Comparison of ENCODE assay signal across 8 cellular contexts in genomic region chr12:124524231-124524925, GRCh38. TPM values are rescaled to one million over a fixed set of nuclear protein-coding genes. Genes with fewer than 3 reads are reported as not detected.
DNase-seq lines count a peak whose midpoint lies in the region; ATAC-seq, FAIRE-seq and TF ChIP-seq lines count a peak whose summit lies in the region.

No MANE protein-coding gene starts in this region.

- H3K4me1 ChIP-seq in left ventricle myocardium inferior: peaks cover 79% of the 10 kb centered on the region
- peaks cover 6 to 71% of the 10 kb centered on the region in 2 donors for H3K4me1 ChIP-seq in right atrium auricular region
- peaks cover 55% of the 10 kb centered on the region for H3K4me1 ChIP-seq in lower lobe of right lung
- H3K4me1 ChIP-seq in uterus: peaks cover 14 to 15% of the 10 kb centered on the region in 2 donors
- H3K4me1 ChIP-seq in ovary (ENCODE audit: insufficient read depth): peaks cover 22% of the 10 kb centered on the region

- intact Hi-C loops in left ventricle myocardium inferior (cut with micrococcal nuclease): no loop called here
- intact Hi-C loops in lower lobe of right lung (cut with DNase I): no loop called here
- intact Hi-C loops in uterus (cut with DNase I; ENCODE audit: low total_unique reads): no loop called here
- intact Hi-C loops in ovary (cut with DNase I): no loop called here

- H3K4me3 ChIP-seq in left ventricle myocardium inferior (no peak overlapping the region), right atrium auricular region (no peak overlapping the region), bronchial epithelial cell (ENCODE audit: low read depth, low read length) (no peak overlapping the region), lower lobe of right lung (no peak overlapping the region), uterus (no peak overlapping the region), ovary (no peak overlapping the region)

- no peak for TF ChIP-seq EP300 in ovary (IDR thresholded peaks at IDR 0.05)

- H3K9me3 ChIP-seq in left ventricle myocardium inferior (replicated peaks) (no peaks in the 10 kb centered on the region), right atrium auricular region (no peaks in the 10 kb centered on the region), lower lobe of right lung (no peaks in the 10 kb centered on the region), uterus (no peaks in the 10 kb centered on the region), ovary (no peaks in the 10 kb centered on the region)

- H3K27ac ChIP-seq in left ventricle myocardium inferior (replicated peaks) (peak overlapping the region; percentile 12), right atrium auricular region (peak overlapping the region in 1 of 2 donors; percentile 52), lower lobe of right lung (no peak overlapping the region), uterus (peak overlapping the region; percentile 61 to 68), ovary (peak overlapping the region in 1 of 2 donors; percentile 11)

- H3K36me3 ChIP-seq in left ventricle myocardium inferior: no peaks in the 10 kb centered on the region
- no peaks in the 10 kb centered on the region for H3K36me3 ChIP-seq in right atrium auricular region
- peaks cover 2% of the 10 kb centered on the region for H3K36me3 ChIP-seq in bronchial epithelial cell (ENCODE audit: control insufficient read depth, insufficient read depth, low read length)
- H3K36me3 ChIP-seq in lower lobe of right lung: peaks cover 10% of the 10 kb centered on the region
- no peaks in the 10 kb centered on the region for H3K36me3 ChIP-seq in uterus
- no peaks in the 10 kb centered on the region for H3K36me3 ChIP-seq in ovary

- 75 to 84% (median 77%) methylated on average over 13 of the region's 13 CpGs for WGBS in ovary, 3 donors

- no peak for FAIRE-seq in bronchial epithelial cell (lab: Jason Lieb, UNC)

- H3K27me3 ChIP-seq in left ventricle myocardium inferior (ENCODE audit: low read depth) (no peaks in the 10 kb centered on the region), right atrium auricular region (no peaks in the 10 kb centered on the region), bronchial epithelial cell (ENCODE audit: control insufficient read depth, insufficient read depth, low read length) (no peaks in the 10 kb centered on the region), lower lobe of right lung (ENCODE audit: low read depth) (no peaks in the 10 kb centered on the region), uterus (no peaks in the 10 kb centered on the region), ovary (no peaks in the 10 kb centered on the region)

- peak; percentile 44 to 46 for ATAC-seq in lower lobe of right lung

- DNase-seq in left ventricle myocardium inferior (no peak), right atrium auricular region (ENCODE audit: low spot score) (no peak), bronchial epithelial cell (ENCODE audit: low read depth) (peak; percentile 56), lower lobe of right lung (no peak), uterus (peak in 1 of 2 donors; percentile 28), HUDEP-2 (lab: John Stamatoyannopoulos, UW; ENCODE audit: unreplicated experiment in 76 of 76) (no peak), NCI-H69 (lab: John Stamatoyannopoulos, UW) (no peak), ovary (no peak)

- no peak for TF ChIP-seq POLR2A in uterus (IDR thresholded peaks at IDR 0.05)
- TF ChIP-seq POLR2A in ovary (IDR thresholded peaks at IDR 0.05): no peak

- TF ChIP-seq CTCF in left ventricle myocardium inferior (IDR thresholded peaks at IDR 0.05; ENCODE audit: borderline replicate concordance) (no peak), right atrium auricular region (IDR thresholded peaks at IDR 0.05) (no peak), bronchial epithelial cell (IDR thresholded peaks at IDR 0.05; ENCODE audit: insufficient read depth, low read length, severe bottlenecking) (no peak), lower lobe of right lung (IDR thresholded peaks at IDR 0.05) (no peak), uterus (IDR thresholded peaks at IDR 0.05) (no peak), ovary (IDR thresholded peaks at IDR 0.05) (no peak)

RNA-seq across cellular contexts. Expression of gene NCOR2, which starts 43.0 kb away (rescaled TPM):
- total RNA-seq in left ventricle myocardium inferior: 152 TPM
- 100 to 1,000 TPM in 1 of 2 donors, 10 to 100 TPM in 1; 62.9 to 104 TPM for total RNA-seq in right atrium auricular region
- total RNA-seq in bronchial epithelial cell: 20.1 and 20.3 TPM in 2 replicates
- total RNA-seq in lower lobe of right lung: 318 TPM
- 100 to 1,000 TPM in 2 of 4 donors, 10 to 100 TPM in 2; 65.1 to 436 (median 102) TPM for total RNA-seq in uterus
- 100 to 1,000 TPM in 6 of 7 donors, 10 to 100 TPM in 1; 89.5 to 376 (median 270) TPM for total RNA-seq in ovary
- polyA plus RNA-seq in ovary: 100 to 1,000 TPM in 1 of 2 donors, 10 to 100 TPM in 1; 18.2 to 107 TPM
